ENCODE assay signal across 9 cellular contexts in genomic region chr1:59107516-59107915, GRCh38.
DNase-seq lines count a peak whose midpoint lies in the region; ATAC-seq and TF ChIP-seq lines count a peak whose summit lies in the region.
"Had no signal": no experiment of that assay in that cellular context is flagged by ENCODE, and none has a peak within 500 bp of the region (broad histone marks: within the 10 kb centered on the region; RNA-seq: fewer than 3 reads in every experiment).

No MANE protein-coding gene starts in this region.

- peak; percentile 94 for DNase-seq in DMS 273 (lab: John Stamatoyannopoulos, UW; ENCODE audit: unreplicated experiment)
- DNase-seq in RWPE2 (ENCODE audit: low spot score): peak; percentile 79
- DNase-seq in fibroblast of villous mesenchyme (ENCODE audit: low read depth): peak; percentile 58
- peak; percentile 44 for DNase-seq in pons (ENCODE audit: low spot score)
- no peak for DNase-seq in middle frontal gyrus (ENCODE audit: extremely low spot score, low spot score)
- no peak for DNase-seq in SK-N-DZ (ENCODE audit: low spot score)
- DNase-seq in activated CD4-positive, alpha-beta T cell treated with anti-CD3 and anti-CD28 coated beads, Interleukin-2, amount 50 U/mL, for 48 hours: no peak
- DNase-seq: NCI-H510A treated with DMSO at 0.1 percent for 48 hours had no signal

- TF ChIP-seq CTCF in RWPE2 (IDR thresholded peaks at IDR 0.05; ENCODE audit: poor library complexity, severe bottlenecking) (no peak), fibroblast of villous mesenchyme (IDR thresholded peaks at IDR 0.05; ENCODE audit: insufficient read depth, low read depth, low read length) (no peak)

- no peak overlapping the region for H3K4me3 ChIP-seq in RWPE2 (ENCODE audit: severe bottlenecking)
- no peak overlapping the region for H3K4me3 ChIP-seq in fibroblast of villous mesenchyme (ENCODE audit: low read depth, low read length)

- H3K4me1 ChIP-seq in RWPE2 (ENCODE audit: insufficient read depth, poor library complexity, severe bottlenecking): peaks cover 12% of the 10 kb centered on the region

- no peaks in the 10 kb centered on the region for H3K9me3 ChIP-seq in RWPE2 (ENCODE audit: severe bottlenecking)

- no peaks in the 10 kb centered on the region for H3K27me3 ChIP-seq in RWPE2 (ENCODE audit: insufficient read depth, poor library complexity, severe bottlenecking)

- no peaks in the 10 kb centered on the region for H3K36me3 ChIP-seq in RWPE2 (ENCODE audit: low read depth)

- peak overlapping the region; percentile 44 for H3K27ac ChIP-seq in RWPE2 (ENCODE audit: poor library complexity, severe bottlenecking)

- ATAC-seq in RWPE2 (ENCODE audit: low read depth) (peak; percentile 97), GM21576 (IDR thresholded peaks at IDR 0.05; ENCODE audit: unreplicated experiment) (no peak)

Comparison
In these comparisons a context has a peak if more than half of its experiments do, and no peak if none do; other contexts are left out.
1. DNase-seq: peak in DMS 273 (single experiment), RWPE2 (single experiment), fibroblast of villous mesenchyme (single experiment) and pons (single experiment); none in middle frontal gyrus (single experiment), SK-N-DZ (single experiment) and activated CD4-positive, alpha-beta T cell treated with anti-CD3 and anti-CD28 coated beads, Interleukin-2, amount 50 U/mL, for 48 hours (0 of 2).